1 cellular context compared by ENCODE assay signal in the genomic region with DNA sequence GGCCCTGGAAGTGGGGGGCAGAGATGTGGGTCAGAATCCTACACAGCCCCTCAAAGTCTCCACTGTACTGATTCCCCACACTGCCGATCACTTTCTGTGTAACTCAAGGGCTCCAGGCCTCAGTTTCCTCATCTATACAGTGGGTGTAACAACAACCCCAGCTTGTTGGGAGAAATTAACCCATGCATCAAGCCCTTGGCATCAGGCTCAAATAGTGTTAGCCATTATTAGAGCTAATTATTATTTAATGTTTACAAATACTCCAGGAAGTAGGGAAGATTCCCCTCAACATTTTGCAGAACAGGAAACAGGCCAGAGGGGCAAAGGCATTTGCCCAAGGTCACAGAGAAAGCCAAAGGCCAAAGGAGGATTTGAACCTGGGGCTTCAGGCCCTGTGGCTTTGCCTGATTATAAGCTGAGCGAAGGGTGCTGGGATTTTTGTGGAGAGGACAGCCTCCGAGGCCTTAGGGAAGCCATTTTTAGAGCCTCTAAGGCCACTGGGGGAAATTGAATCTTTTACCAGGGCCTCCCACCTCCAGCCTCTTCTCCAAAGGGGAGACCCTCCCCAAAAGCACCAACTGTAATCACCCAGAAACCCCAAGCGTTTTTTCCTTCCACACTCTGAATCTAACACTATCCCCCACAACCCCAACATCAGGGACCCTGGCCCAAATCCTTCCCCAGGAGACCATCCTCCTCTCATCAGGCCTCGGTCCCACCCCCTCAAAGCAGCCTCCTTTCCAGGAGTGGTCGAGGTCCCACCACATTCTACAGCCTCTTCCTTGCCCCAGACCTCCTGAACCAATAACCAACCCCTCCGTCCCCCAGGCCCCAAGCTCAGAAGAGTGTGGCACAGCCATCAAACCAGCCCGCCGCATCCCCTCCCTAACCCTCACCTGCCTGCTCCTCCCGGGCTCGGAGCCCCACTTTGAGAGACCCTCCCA.
TF ChIP-seq lines count a peak whose summit lies in the region.

No MANE protein-coding gene starts in this region.

TF ChIP-seq in HepG2, 621 proteins besides CTCF, POLR2A, EP300 and RAD21 (continues in another document):
- TF ChIP-seq ETV5 (CRISPR knock-in tag; IDR thresholded peaks at IDR 0.05; ENCODE audit: borderline replicate concordance) (no peak), MTA1 (CRISPR knock-in tag; IDR thresholded peaks at IDR 0.05; ENCODE audit: borderline replicate concordance) (no peak), ZNF672 (CRISPR knock-in tag; IDR thresholded peaks at IDR 0.05) (no peak), MBD4 (IDR thresholded peaks at IDR 0.05; ENCODE audit: borderline replicate concordance, low read length) (no peak), ZNF629 (CRISPR knock-in tag; conservative IDR thresholded peaks at IDR 0.05) (peak; percentile 88), ISL2 (CRISPR knock-in tag; IDR thresholded peaks at IDR 0.05) (no peak), ADNP (CRISPR knock-in tag; IDR thresholded peaks at IDR 0.05) (no peak), ZNF205 (CRISPR knock-in tag; IDR thresholded peaks at IDR 0.05) (no peak), HOXA3 (CRISPR knock-in tag; IDR thresholded peaks at IDR 0.05) (no peak), GZF1 (CRISPR knock-in tag; IDR thresholded peaks at IDR 0.05) (no peak), ZNF709 (CRISPR knock-in tag; IDR thresholded peaks at IDR 0.05) (no peak), ZNF460 (CRISPR knock-in tag; IDR thresholded peaks at IDR 0.05; ENCODE audit: borderline replicate concordance) (no peak), ZNF780A (CRISPR knock-in tag; IDR thresholded peaks at IDR 0.05) (no peak), AGO2 (optimal IDR thresholded peaks at IDR 0.05; ENCODE audit: low read depth, low read length) (no peak), HDAC6 (IDR thresholded peaks at IDR 0.05; ENCODE audit: low read depth, low read length) (no peak), ZNF605 (CRISPR knock-in tag; IDR thresholded peaks at IDR 0.05) (no peak), ZNF652 (CRISPR knock-in tag; IDR thresholded peaks at IDR 0.05; ENCODE audit: borderline replicate concordance, low read depth) (no peak), RNF2 (conservative IDR thresholded peaks at IDR 0.05; ENCODE audit: low read depth) (no peak), KDM3A (CRISPR knock-in tag; IDR thresholded peaks at IDR 0.05; ENCODE audit: low read depth) (no peak), ZSCAN22 (CRISPR knock-in tag; IDR thresholded peaks at IDR 0.05) (no peak), PHF21A (CRISPR knock-in tag; IDR thresholded peaks at IDR 0.05) (no peak), ZNF160 (CRISPR knock-in tag; IDR thresholded peaks at IDR 0.05) (no peak), ZNF121 (CRISPR knock-in tag; IDR thresholded peaks at IDR 0.05) (no peak), ZNF512B (CRISPR knock-in tag; IDR thresholded peaks at IDR 0.05; ENCODE audit: borderline replicate concordance) (no peak), TFAP4 (IDR thresholded peaks at IDR 0.05; ENCODE audit: borderline replicate concordance, low read depth) (no peak), ZNF766 (CRISPR knock-in tag; IDR thresholded peaks at IDR 0.05; ENCODE audit: borderline replicate concordance) (no peak), ZBTB40 (IDR thresholded peaks at IDR 0.05) (no peak), ZBTB40 (CRISPR knock-in tag; IDR thresholded peaks at IDR 0.05) (no peak), SIN3A (IDR thresholded peaks at IDR 0.05; ENCODE audit: borderline replicate concordance, low read depth, low read length) (no peak), PRMT3 (CRISPR knock-in tag; IDR thresholded peaks at IDR 0.05; ENCODE audit: borderline replicate concordance, low read depth) (no peak), ZNF790 (CRISPR knock-in tag; IDR thresholded peaks at IDR 0.05; ENCODE audit: borderline replicate concordance) (no peak), NFE2L2 (IDR thresholded peaks at IDR 0.05; ENCODE audit: low read length) (no peak)
- TF ChIP-seq, protein P1, sequence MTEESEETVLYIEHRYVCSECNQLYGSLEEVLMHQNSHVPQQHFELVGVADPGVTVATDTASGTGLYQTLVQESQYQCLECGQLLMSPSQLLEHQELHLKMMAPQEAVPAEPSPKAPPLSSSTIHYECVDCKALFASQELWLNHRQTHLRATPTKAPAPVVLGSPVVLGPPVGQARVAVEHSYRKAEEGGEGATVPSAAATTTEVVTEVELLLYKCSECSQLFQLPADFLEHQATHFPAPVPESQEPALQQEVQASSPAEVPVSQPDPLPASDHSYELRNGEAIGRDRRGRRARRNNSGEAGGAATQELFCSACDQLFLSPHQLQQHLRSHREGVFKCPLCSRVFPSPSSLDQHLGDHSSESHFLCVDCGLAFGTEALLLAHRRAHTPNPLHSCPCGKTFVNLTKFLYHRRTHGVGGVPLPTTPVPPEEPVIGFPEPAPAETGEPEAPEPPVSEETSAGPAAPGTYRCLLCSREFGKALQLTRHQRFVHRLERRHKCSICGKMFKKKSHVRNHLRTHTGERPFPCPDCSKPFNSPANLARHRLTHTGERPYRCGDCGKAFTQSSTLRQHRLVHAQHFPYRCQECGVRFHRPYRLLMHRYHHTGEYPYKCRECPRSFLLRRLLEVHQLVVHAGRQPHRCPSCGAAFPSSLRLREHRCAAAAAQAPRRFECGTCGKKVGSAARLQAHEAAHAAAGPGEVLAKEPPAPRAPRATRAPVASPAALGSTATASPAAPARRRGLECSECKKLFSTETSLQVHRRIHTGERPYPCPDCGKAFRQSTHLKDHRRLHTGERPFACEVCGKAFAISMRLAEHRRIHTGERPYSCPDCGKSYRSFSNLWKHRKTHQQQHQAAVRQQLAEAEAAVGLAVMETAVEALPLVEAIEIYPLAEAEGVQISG (CRISPR knock-in tag; IDR thresholded peaks at IDR 0.05): peak; percentile 19; the same call in 1 of the 2 replicates
- TF ChIP-seq, protein P2, sequence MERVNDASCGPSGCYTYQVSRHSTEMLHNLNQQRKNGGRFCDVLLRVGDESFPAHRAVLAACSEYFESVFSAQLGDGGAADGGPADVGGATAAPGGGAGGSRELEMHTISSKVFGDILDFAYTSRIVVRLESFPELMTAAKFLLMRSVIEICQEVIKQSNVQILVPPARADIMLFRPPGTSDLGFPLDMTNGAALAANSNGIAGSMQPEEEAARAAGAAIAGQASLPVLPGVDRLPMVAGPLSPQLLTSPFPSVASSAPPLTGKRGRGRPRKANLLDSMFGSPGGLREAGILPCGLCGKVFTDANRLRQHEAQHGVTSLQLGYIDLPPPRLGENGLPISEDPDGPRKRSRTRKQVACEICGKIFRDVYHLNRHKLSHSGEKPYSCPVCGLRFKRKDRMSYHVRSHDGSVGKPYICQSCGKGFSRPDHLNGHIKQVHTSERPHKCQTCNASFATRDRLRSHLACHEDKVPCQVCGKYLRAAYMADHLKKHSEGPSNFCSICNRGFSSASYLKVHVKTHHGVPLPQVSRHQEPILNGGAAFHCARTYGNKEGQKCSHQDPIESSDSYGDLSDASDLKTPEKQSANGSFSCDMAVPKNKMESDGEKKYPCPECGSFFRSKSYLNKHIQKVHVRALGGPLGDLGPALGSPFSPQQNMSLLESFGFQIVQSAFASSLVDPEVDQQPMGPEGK (CRISPR knock-in tag; IDR thresholded peaks at IDR 0.05): peak; percentile 45
- TF ChIP-seq, protein P3, sequence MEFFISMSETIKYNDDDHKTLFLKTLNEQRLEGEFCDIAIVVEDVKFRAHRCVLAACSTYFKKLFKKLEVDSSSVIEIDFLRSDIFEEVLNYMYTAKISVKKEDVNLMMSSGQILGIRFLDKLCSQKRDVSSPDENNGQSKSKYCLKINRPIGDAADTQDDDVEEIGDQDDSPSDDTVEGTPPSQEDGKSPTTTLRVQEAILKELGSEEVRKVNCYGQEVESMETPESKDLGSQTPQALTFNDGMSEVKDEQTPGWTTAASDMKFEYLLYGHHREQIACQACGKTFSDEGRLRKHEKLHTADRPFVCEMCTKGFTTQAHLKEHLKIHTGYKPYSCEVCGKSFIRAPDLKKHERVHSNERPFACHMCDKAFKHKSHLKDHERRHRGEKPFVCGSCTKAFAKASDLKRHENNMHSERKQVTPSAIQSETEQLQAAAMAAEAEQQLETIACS (CRISPR knock-in tag; IDR thresholded peaks at IDR 0.05): no peak
- TF ChIP-seq, protein P4, sequence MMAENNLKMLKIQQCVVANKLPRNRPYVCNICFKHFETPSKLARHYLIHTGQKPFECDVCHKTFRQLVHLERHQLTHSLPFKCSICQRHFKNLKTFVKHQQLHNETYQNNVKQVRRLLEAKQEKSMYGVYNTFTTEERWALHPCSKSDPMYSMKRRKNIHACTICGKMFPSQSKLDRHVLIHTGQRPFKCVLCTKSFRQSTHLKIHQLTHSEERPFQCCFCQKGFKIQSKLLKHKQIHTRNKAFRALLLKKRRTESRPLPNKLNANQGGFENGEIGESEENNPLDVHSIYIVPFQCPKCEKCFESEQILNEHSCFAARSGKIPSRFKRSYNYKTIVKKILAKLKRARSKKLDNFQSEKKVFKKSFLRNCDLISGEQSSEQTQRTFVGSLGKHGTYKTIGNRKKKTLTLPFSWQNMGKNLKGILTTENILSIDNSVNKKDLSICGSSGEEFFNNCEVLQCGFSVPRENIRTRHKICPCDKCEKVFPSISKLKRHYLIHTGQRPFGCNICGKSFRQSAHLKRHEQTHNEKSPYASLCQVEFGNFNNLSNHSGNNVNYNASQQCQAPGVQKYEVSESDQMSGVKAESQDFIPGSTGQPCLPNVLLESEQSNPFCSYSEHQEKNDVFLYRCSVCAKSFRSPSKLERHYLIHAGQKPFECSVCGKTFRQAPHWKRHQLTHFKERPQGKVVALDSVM (CRISPR knock-in tag; IDR thresholded peaks at IDR 0.05): 0 out of 2 replicates have a peak, but pooled peaks have one; percentile 23
